Comparison of ENCODE assay signal across 25 cellular contexts in genomic region chr7:1681581-1681980, GRCh38.
"Had no signal": no experiment of that assay in that cellular context is flagged by ENCODE, and none has a peak within 500 bp of the region (broad histone marks: within the 10 kb centered on the region; RNA-seq: fewer than 3 reads in every experiment).

No MANE protein-coding gene starts in this region.

- H3K36me3 ChIP-seq: left lung, transverse colon, vagina had no signal

- H3K4me3 ChIP-seq: dorsolateral prefrontal cortex, left lung, lung, skin epidermis, transverse colon, vagina had no signal

- H3K27ac Mint-ChIP-seq: activated naive CD8-positive, alpha-beta T cell treated with anti-CD3 and anti-CD28 coated beads for 36 hours; activated T-cell treated with anti-CD3 and anti-CD28 coated beads, Interleukin-2, amount 50 U/mL, for 24 hours; activated T-helper 17 cell treated with anti-CD3 and anti-CD28 coated beads, Interleukin-2, amount 50 U/mL, for 72 hours; effector memory CD8-positive, alpha-beta T cell; stimulated activated memory B cell treated with anti-CD40 and anti-IgM and Interleukin-4, amounts not matched to agents 10 μg/mL and 1 μg/mL and 100 μg/mL, for 72 hours; T-helper 2 cell treated with Interferon-gamma antibody and Interleukin-4, amounts not matched to agents 5 μg/mL and 100 μg/mL, for 36 hours had no signal

- DNase-seq: activated CD4-positive, alpha-beta T cell treated with anti-CD3 and anti-CD28 coated beads for 1 hour; activated CD4-positive, alpha-beta T cell treated with anti-CD3 and anti-CD28 coated beads, Interleukin-2, amount 50 U/mL, for 1 hour; activated CD8-positive, alpha-beta memory T cell treated with anti-CD3 and anti-CD28 coated beads for 24 hours; activated CD8-positive, alpha-beta memory T cell treated with anti-CD3 and anti-CD28 coated beads, Interleukin-2, amount 50 U/mL, for 4 hours; activated naive CD8-positive, alpha-beta T cell treated with anti-CD3 and anti-CD28 coated beads for 36 hours; activated T-cell treated with anti-CD3 and anti-CD28 coated beads, Interleukin-2, amount 50 U/mL, for 24 hours; central memory CD4-positive, alpha-beta T cell; effector memory CD8-positive, alpha-beta T cell; foreskin melanocyte; kidney glomerular epithelial cell; nucleus accumbens; stimulated activated CD4-positive, alpha-beta T cell treated with anti-CD3 and anti-CD28 coated beads, Interleukin-2, amount 100 ng/mL, for 24 hours; transverse colon; WERI-Rb-1 had no signal

- ATAC-seq: activated T-helper 17 cell treated with anti-CD3 and anti-CD28 coated beads, Interleukin-2, amount 50 U/mL, for 72 hours; effector memory CD8-positive, alpha-beta T cell; esophagus mucosa; left lung; right cardiac atrium; stimulated activated memory B cell treated with anti-CD40 and anti-IgM and Interleukin-4, amounts not matched to agents 10 μg/mL and 1 μg/mL and 100 μg/mL, for 72 hours had no signal

- H2AFZ ChIP-seq: parathyroid adenoma had no signal

- H3K4me1 Mint-ChIP-seq: activated naive CD8-positive, alpha-beta T cell treated with anti-CD3 and anti-CD28 coated beads for 36 hours; activated T-helper 17 cell treated with anti-CD3 and anti-CD28 coated beads, Interleukin-2, amount 50 U/mL, for 72 hours had no signal

- H3K4me3 Mint-ChIP-seq: activated naive CD8-positive, alpha-beta T cell treated with anti-CD3 and anti-CD28 coated beads for 36 hours; activated T-cell treated with anti-CD3 and anti-CD28 coated beads, Interleukin-2, amount 50 U/mL, for 24 hours; activated T-helper 17 cell treated with anti-CD3 and anti-CD28 coated beads, Interleukin-2, amount 50 U/mL, for 72 hours; effector memory CD8-positive, alpha-beta T cell; stimulated activated memory B cell treated with anti-CD40 and anti-IgM and Interleukin-4, amounts not matched to agents 10 μg/mL and 1 μg/mL and 100 μg/mL, for 72 hours; T-helper 2 cell treated with Interferon-gamma antibody and Interleukin-4, amounts not matched to agents 5 μg/mL and 100 μg/mL, for 36 hours had no signal

- H3K79me2 ChIP-seq: parathyroid adenoma had no signal

- H3K27ac ChIP-seq: dorsolateral prefrontal cortex, left lung, parathyroid adenoma, skin epidermis, transverse colon, vagina, WERI-Rb-1 had no signal

- H3K4me1 ChIP-seq: left lung, parathyroid adenoma, transverse colon, vagina had no signal

- H3K27me3 ChIP-seq: vagina had no signal

- H3K9ac ChIP-seq: parathyroid adenoma had no signal
